ENCODE assay signal across 8 cellular contexts in the genomic region with DNA sequence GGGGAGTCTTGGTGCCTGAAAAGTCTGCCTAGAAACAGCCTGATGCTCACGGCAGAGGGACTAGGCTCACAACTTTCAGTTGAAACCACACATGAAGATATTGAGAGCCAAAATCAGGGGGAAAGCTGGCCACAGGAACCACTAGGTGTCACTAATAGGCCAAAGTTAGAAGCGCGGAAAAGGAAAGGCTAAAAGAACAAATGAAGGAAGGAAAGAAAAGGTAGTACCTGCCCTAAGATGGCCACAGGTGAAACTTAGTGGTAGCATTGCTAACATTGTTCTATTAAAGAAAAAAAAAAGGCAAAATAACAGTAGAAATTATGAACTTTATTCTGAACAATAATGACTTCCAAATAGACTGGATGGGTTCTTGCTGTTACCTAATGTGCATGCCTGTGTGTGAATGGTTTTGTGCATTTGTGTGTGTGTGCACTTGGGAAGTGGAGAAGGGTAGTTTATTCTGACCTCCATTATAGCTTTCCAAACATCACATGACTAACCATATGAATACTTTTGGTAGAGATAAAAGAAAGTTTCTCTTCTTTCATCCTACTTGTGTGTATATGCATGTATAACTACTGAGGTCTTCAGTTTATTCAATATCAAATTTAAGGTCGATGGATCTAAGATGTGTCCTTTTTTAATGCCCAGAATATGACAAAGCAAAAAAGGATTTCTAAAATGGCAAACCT. TPM values are rescaled to one million over a fixed set of nuclear protein-coding genes. Genes with fewer than 3 reads are reported as not detected.
DNase-seq lines count a peak whose midpoint lies in the region; ATAC-seq and TF ChIP-seq lines count a peak whose summit lies in the region.

No MANE protein-coding gene starts in this region.

- DNase-seq in Right ventricle myocardium inferior (ENCODE audit: missing footprints) (no peak), left cardiac atrium (no peak), H7 (peak; percentile 26), LoVo (ENCODE audit: low spot score) (peak; percentile 61), T-cell (peak in 20 of 34 experiments; percentile 2 to 47 (median 18)), body of pancreas (peak; percentile 61 to 75 (median 66)), left lung (no peak), superior temporal gyrus (ENCODE audit: extremely low spot score) (peak; percentile 87)

- intact Hi-C loops in Right ventricle myocardium inferior (cut with DNase I) (loop anchor here (1.0 to 10.0 kb wide), 6 partner anchors 88 to 960 kb away; a partner anchor contains a TSS), left cardiac atrium (cut with DNase I) (loop anchor here (2.0 to 10.0 kb wide), 3 partner anchors 88 to 202 kb away; a partner anchor contains a TSS), body of pancreas (cut with DNase I) (no loop called here), left lung (cut with DNase I) (no loop called here)

- H3K4me3 ChIP-seq in H7 (ENCODE audit: insufficient read depth, low read depth, low read length) = no peak overlapping the region
- no peak overlapping the region for H3K4me3 ChIP-seq in body of pancreas
- no peak overlapping the region for H3K4me3 ChIP-seq in left lung

- H3K4me1 ChIP-seq in body of pancreas = peaks cover 75% of the 10 kb centered on the region
- H3K4me1 ChIP-seq in left lung = peaks cover 0 to 22% of the 10 kb centered on the region in 2 donors

- H3K9me3 ChIP-seq in body of pancreas (no peaks in the 10 kb centered on the region), left lung (no peaks in the 10 kb centered on the region)

- TF ChIP-seq CTCF in body of pancreas (IDR thresholded peaks at IDR 0.05) (peak; percentile 46 to 94 (median 79)), left lung (IDR thresholded peaks at IDR 0.05) (peak; percentile 46 to 71)

- 7 to 10% methylated on average over 4 of the region's 4 CpGs for WGBS in body of pancreas, 2 donors

- ATAC-seq in Right ventricle myocardium inferior (peak; percentile 17), left cardiac atrium (no peak), T-cell (replicated peaks in 1 of 4) (peak in 1 of 4 experiments; percentile 13), body of pancreas (no peak), left lung (peak; percentile 12)

- H3K27me3 ChIP-seq in H7 (ENCODE audit: control insufficient read depth, insufficient read depth, low read length) (no peaks in the 10 kb centered on the region), body of pancreas (no peaks in the 10 kb centered on the region), left lung (no peaks in the 10 kb centered on the region)

- H3K4me1 Mint-ChIP-seq in T-cell = peaks cover 30 to 39% (median 31%) of the 10 kb centered on the region in 3 donors

- H3K9me3 Mint-ChIP-seq in T-cell = no peaks in the 10 kb centered on the region

- no peaks in the 10 kb centered on the region for H3K36me3 Mint-ChIP-seq in T-cell

- CTCF ChIA-PET in T-cell (lab: Charles Lee) = interaction anchor here (0.7 to 5.6 kb wide), 10 partner anchors 9 to 330 kb away, joined by 3 to 32 read pairs (median 4); a partner anchor contains a TSS

- POLR2A ChIA-PET in T-cell (lab: Charles Lee) = interaction anchor here in 1 of 2 donors (0.5 kb wide), 1 partner anchor 27 kb away, joined by 3 read pairs; no protein-coding TSS in a partner anchor

- H3K4me3 Mint-ChIP-seq in T-cell = no peak overlapping the region

- no peak for TF ChIP-seq POLR2A in body of pancreas (IDR thresholded peaks at IDR 0.05)

- no peaks in the 10 kb centered on the region for H3K36me3 ChIP-seq in H7 (replicated peaks; ENCODE audit: control insufficient read depth, insufficient read depth, low read length)
- H3K36me3 ChIP-seq in body of pancreas (replicated peaks in 1 of 2; ENCODE audit: insufficient read depth in 1 of 2, low read depth in 2 of 2) = no peaks in the 10 kb centered on the region
- H3K36me3 ChIP-seq in left lung = no peaks in the 10 kb centered on the region

- peak overlapping the region; percentile 50 to 71 for H3K27ac Mint-ChIP-seq in T-cell

- peaks cover 0 to 3% of the 10 kb centered on the region in 2 donors for H3K27me3 Mint-ChIP-seq in T-cell

- H3K27ac ChIP-seq in body of pancreas (peak overlapping the region; percentile 57 to 97 (median 78)), left lung (no peak overlapping the region)

RNA-seq across cellular contexts. Expression of a gene that starts 2.1 kb away (rescaled TPM):
- total RNA-seq in Right ventricle myocardium inferior (3.0 TPM), left cardiac atrium (1 to 10 TPM; 2.5 to 4.3 TPM), T-cell (1 to 10 TPM; 4.2 to 8.3 (median 5.6) TPM), body of pancreas (1 to 10 TPM in 1 of 2 donors, not detected in 1; 9.3 TPM), left lung (1 to 10 TPM; 2.7 TPM)
- total RNA-seq in H7 (2014; rRNA removed; shearing (Covaris generic)) = 3.3 and 4.2 TPM in 2 replicates

RNA-seq across cellular contexts. Expression of a gene that starts 24.6 kb away (rescaled TPM):
- total RNA-seq in Right ventricle myocardium inferior = not detected
- under 1 TPM in 1 of 2 donors, not detected in 1; 0.10 TPM for total RNA-seq in left cardiac atrium
- 0.15 TPM in 1 of 2 replicates, not detected in the other for total RNA-seq in H7 (2014; rRNA removed; shearing (Covaris generic))
- 1 to 10 TPM; 1.2 to 2.2 (median 1.6) TPM for total RNA-seq in T-cell
- total RNA-seq in body of pancreas = 1 to 10 TPM; 3.3 to 6.0 TPM
- under 1 TPM; 0.16 to 0.26 TPM for total RNA-seq in left lung

RNA-seq across cellular contexts. Expression of a gene that starts 38.3 kb away (rescaled TPM):
- not detected for total RNA-seq in Right ventricle myocardium inferior
- total RNA-seq in left cardiac atrium = under 1 TPM; 0.21 to 0.47 TPM
- total RNA-seq in H7 (2014; rRNA removed; shearing (Covaris generic)) = not detected in 2 replicates
- total RNA-seq in T-cell = not detected
- total RNA-seq in body of pancreas = not detected
- total RNA-seq in left lung = under 1 TPM; 0.31 to 0.52 TPM

Comparison
In these comparisons a context has a peak if more than half of its experiments do, and no peak if none do; other contexts are left out.
1. ATAC-seq: peak in Right ventricle myocardium inferior (single experiment) and left lung (single experiment); none in left cardiac atrium (0 of 2) and body of pancreas (single experiment).
2. DNase-seq: peak in H7 (single experiment), LoVo (single experiment), T-cell (20 of 34), body of pancreas (4 of 4) and superior temporal gyrus (single experiment); none in Right ventricle myocardium inferior (single experiment), left cardiac atrium (single experiment) and left lung (0 of 2).
3. H3K27ac ChIP-seq: peak in body of pancreas (4 of 4); none in left lung (0 of 2).
4. intact Hi-C loops: an anchor here in Right ventricle myocardium inferior (1.0 to 10.0 kb wide) and left cardiac atrium (2.0 to 10.0 kb wide); none called in body of pancreas and left lung.